ENCODE assay signal across 3 cellular contexts in the genomic region with DNA sequence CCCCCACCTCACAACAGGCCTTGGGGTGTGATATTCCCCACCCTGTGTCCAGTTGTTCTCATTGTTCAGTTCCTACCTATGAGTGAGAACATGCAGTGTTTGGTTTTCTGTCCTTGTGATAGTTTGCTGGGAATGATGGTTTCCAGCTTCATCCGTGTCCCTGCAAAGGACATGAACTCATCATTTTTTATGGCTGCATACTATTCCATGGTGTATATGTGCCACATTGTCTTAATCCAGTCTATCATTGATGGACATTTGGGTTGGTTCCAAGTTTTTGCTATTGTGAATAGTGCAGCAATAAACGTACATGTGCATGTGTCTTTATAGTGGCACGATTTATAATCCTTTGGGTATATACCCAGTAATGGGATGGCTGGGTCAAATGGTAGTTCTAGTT. TPM values are rescaled to one million over a fixed set of nuclear protein-coding genes. Genes with fewer than 3 reads are reported as not detected.
"Had no signal": no experiment of that assay in that cellular context is flagged by ENCODE, and none has a peak within 500 bp of the region (broad histone marks: within the 10 kb centered on the region; RNA-seq: fewer than 3 reads in every experiment).

No MANE protein-coding gene starts in this region.

RNA-seq across cellular contexts. Expression of gene ADGRV1, which starts 41.7 kb away (rescaled TPM):
- total RNA-seq: OCI-LY7, Right ventricle myocardium inferior, Right ventricle myocardium superior had no signal
